Comparison of ENCODE assay signal across 1 cellular context in genomic region chr17:2852729-2853110, GRCh38.
TF ChIP-seq lines count a peak whose summit lies in the region.

No MANE protein-coding gene starts in this region.

TF ChIP-seq in H1, 55 proteins besides CTCF, POLR2A, EP300 and RAD21 (continued from another document):
- TF ChIP-seq TAF1 (IDR thresholded peaks at IDR 0.05; ENCODE audit: low read depth, low read length) = no peak
